Comparison of ENCODE assay signal across 21 cellular contexts in genomic region chr6:161891542-161891941, GRCh38.
A peak's percentile ranks its signal among the peaks of the same experiment; 100 is the strongest.
DNase-seq lines count a peak whose midpoint lies in the region; ATAC-seq and TF ChIP-seq lines count a peak whose summit lies in the region.
"Had no signal": no experiment of that assay in that cellular context is flagged by ENCODE, and none has a peak within 500 bp of the region (broad histone marks: within the 10 kb centered on the region; RNA-seq: fewer than 3 reads in every experiment).

No MANE protein-coding gene starts in this region.

- H3K79me2 ChIP-seq in GM23338 (replicated peaks; ENCODE audit: insufficient read depth), result no peaks in the 10 kb centered on the region

- no peaks in the 10 kb centered on the region for H3K9me2 ChIP-seq in GM23338 (ENCODE audit: insufficient read depth)

- H3K4me3 Mint-ChIP-seq in GM23338 (no peak overlapping the region), brain (peak overlapping the region in 3 of 5 experiments; percentile 25 to 83 (median 30))
- H3K4me3 Mint-ChIP-seq in CD4-positive, alpha-beta T cell, result no peak overlapping the region
- H3K4me3 Mint-ChIP-seq: CD8-positive, alpha-beta T cell; HFFc6 had no signal

- 60 to 79% methylated on average over 2 of the region's 2 CpGs for WGBS in transverse colon (ENCODE audit: low coverage in 1 of 2), 2 donors

- no peaks in the 10 kb centered on the region for H3K36me3 ChIP-seq in GM23338 (ENCODE audit: insufficient read depth)
- no peaks in the 10 kb centered on the region for H3K36me3 ChIP-seq in transverse colon
- H3K36me3 ChIP-seq: BLaER1 treated with 17β-estradiol and CSF1 and Interleukin-3, amounts not matched to agents 10 nM and 100 nM; SJSA1 had no signal

- no peaks in the 10 kb centered on the region for H3K36me3 Mint-ChIP-seq in GM23338 (ENCODE audit: low read depth)
- no peaks in the 10 kb centered on the region for H3K36me3 Mint-ChIP-seq in brain
- no peaks in the 10 kb centered on the region for H3K36me3 Mint-ChIP-seq in CD4-positive, alpha-beta T cell (ENCODE audit: low read depth)
- H3K36me3 Mint-ChIP-seq: CD8-positive, alpha-beta T cell had no signal

- peak overlapping the region; percentile 68; the same call in 1 of the 2 replicates for H3K4me2 ChIP-seq in GM23338

- H3K9me3 Mint-ChIP-seq in GM23338 (no peaks in the 10 kb centered on the region), brain (peaks cover 0 to 5% (median 0%) of the 10 kb centered on the region in 5 experiments)
- no peaks in the 10 kb centered on the region for H3K9me3 Mint-ChIP-seq in CD4-positive, alpha-beta T cell
- H3K9me3 Mint-ChIP-seq: CD8-positive, alpha-beta T cell had no signal

- no peaks in the 10 kb centered on the region for H3F3A ChIP-seq in GM23338 (replicated peaks; ENCODE audit: low read depth)

- intact Hi-C loops in transverse colon (cut with DNase I; ENCODE audit: low total_unique reads), result no loop called here
- intact Hi-C loops in CD4-positive, alpha-beta T cell (cut with DNase I, micrococcal nuclease), result no loop called here

- no peaks in the 10 kb centered on the region for H3K9me3 ChIP-seq in transverse colon
- no peaks in the 10 kb centered on the region for H3K9me3 ChIP-seq in CD4-positive, alpha-beta T cell (ENCODE audit: control insufficient read depth, low read length)
- H3K9me3 ChIP-seq: BLaER1 treated with 17β-estradiol and CSF1 and Interleukin-3, amounts not matched to agents 10 nM and 100 nM; SJSA1 had no signal

- H3K4me1 ChIP-seq in GM23338 (ENCODE audit: insufficient read depth) (peaks cover 11% of the 10 kb centered on the region), transverse colon (no peaks in the 10 kb centered on the region)
- H3K4me1 ChIP-seq: SJSA1 had no signal

- H3K27ac ChIP-seq in GM23338 (ENCODE audit: low read depth) (no peak overlapping the region), transverse colon (no peak overlapping the region)
- no peak overlapping the region for H3K27ac ChIP-seq in CD4-positive, alpha-beta T cell (ENCODE audit: low read depth, low read length)
- H3K27ac ChIP-seq: BLaER1 treated with 17β-estradiol and CSF1 and Interleukin-3, amounts not matched to agents 10 nM and 100 nM; HL-60; SJSA1 had no signal

- H3K27me3 ChIP-seq in GM23338 (ENCODE audit: insufficient read depth) (no peaks in the 10 kb centered on the region), transverse colon (no peaks in the 10 kb centered on the region)
- H3K27me3 ChIP-seq in CD4-positive, alpha-beta T cell (ENCODE audit: control insufficient read depth, insufficient read depth, low read length), result no peaks in the 10 kb centered on the region
- H3K27me3 ChIP-seq: BLaER1 treated with 17β-estradiol and CSF1 and Interleukin-3, amounts not matched to agents 10 nM and 100 nM; SJSA1 had no signal

- TF ChIP-seq CTCF in GM23338 (conservative IDR thresholded peaks at IDR 0.05; ENCODE audit: low read depth in 2 of 2) (no peak), brain (conservative IDR thresholded peaks at IDR 0.05) (no peak), transverse colon (IDR thresholded peaks at IDR 0.05) (no peak)
- TF ChIP-seq CTCF in CD4-positive, alpha-beta T cell (IDR thresholded peaks at IDR 0.05), result no peak

- H2AFZ ChIP-seq in GM23338, result no peak overlapping the region

- 0 out of 2 replicates have a peak overlapping the region, but pooled peaks have one; percentile 35 for H3K4me3 ChIP-seq in GM23338
- H3K4me3 ChIP-seq in transverse colon, result no peak overlapping the region
- H3K4me3 ChIP-seq: BLaER1 treated with 17β-estradiol and CSF1 and Interleukin-3, amounts not matched to agents 10 nM and 100 nM; SJSA1 had no signal

- POLR2A ChIA-PET in CD4-positive, alpha-beta T cell (lab: Charles Lee), result no interaction called here

- H3K27ac Mint-ChIP-seq in GM23338, result no peak overlapping the region
- peak overlapping the region in 4 of 5 experiments; percentile 48 to 91 (median 84) for H3K27ac Mint-ChIP-seq in brain
- no peak overlapping the region for H3K27ac Mint-ChIP-seq in CD4-positive, alpha-beta T cell
- H3K27ac Mint-ChIP-seq: CD8-positive, alpha-beta T cell; HFFc6 had no signal

- H3K27me3 Mint-ChIP-seq in GM23338 (ENCODE audit: insufficient read depth, low read depth, poor library complexity) (peaks cover 10% of the 10 kb centered on the region), brain (no peaks in the 10 kb centered on the region)
- H3K27me3 Mint-ChIP-seq in CD4-positive, alpha-beta T cell, result no peaks in the 10 kb centered on the region

- H3K4me1 Mint-ChIP-seq in GM23338 (peaks cover 27% of the 10 kb centered on the region), brain (peaks cover 29% of the 10 kb centered on the region)
- H3K4me1 Mint-ChIP-seq in CD4-positive, alpha-beta T cell (ENCODE audit: low read depth), result no peaks in the 10 kb centered on the region

- CTCF ChIA-PET in CD4-positive, alpha-beta T cell (lab: Charles Lee), result no interaction called here

- peak; percentile 34 for DNase-seq in GM23338 (ENCODE audit: low spot score)
- DNase-seq in NCI-H1417 treated with DMSO at 0.1 percent for 48 hours (lab: John Stamatoyannopoulos, UW), result peak; percentile 41
- DNase-seq in NCI-H748 treated with DMSO at 0.1 percent for 48 hours (lab: John Stamatoyannopoulos, UW), result peak; percentile 16
- no peak for DNase-seq in transverse colon
- no peak for DNase-seq in stimulated activated naive CD4-positive, alpha-beta T cell treated with Interleukin-2 at 50 U/mL for 16 hours (lab: John Stamatoyannopoulos, UW)
- DNase-seq in CD4-positive, alpha-beta T cell, result no peak
- DNase-seq: 8988T; CD8-positive, alpha-beta T cell; DMS153; GDM1; HFFc6; KG1; NCI-H1092 treated with DMSO at 0.1 percent for 48 hours; NCI-H1694 treated with DMSO at 0.1 percent for 48 hours; NCI-H2227 treated with DMSO at 0.1 percent for 48 hours; NCI-H510A treated with DMSO at 0.1 percent for 48 hours had no signal

- no peaks in the 10 kb centered on the region for H4K20me1 ChIP-seq in GM23338 (replicated peaks; ENCODE audit: insufficient read depth)
- H4K20me1 ChIP-seq: BLaER1 treated with 17β-estradiol and CSF1 and Interleukin-3, amounts not matched to agents 10 nM and 100 nM had no signal

- in situ Hi-C loops in transverse colon (cut with MboI; ENCODE audit: low pct_ligation_motif_present in 1 of 4, low pct_unique_long_range_greater_than_20kb in 1 of 4, low sequenced_read_pairs in 3 of 4), result no loop called here

- peak; percentile 75 for ATAC-seq in GM23338
- ATAC-seq in HG03565 (IDR thresholded peaks at IDR 0.05; ENCODE audit: unreplicated experiment), result no peak
- no peak for ATAC-seq in CD4-positive, alpha-beta T cell (ENCODE audit: poor library complexity)
- ATAC-seq: CD8-positive, alpha-beta T cell had no signal

- no peak for TF ChIP-seq EP300 in transverse colon (IDR thresholded peaks at IDR 0.05; ENCODE audit: low read depth)

- no peak for TF ChIP-seq POLR2A in transverse colon (IDR thresholded peaks at IDR 0.05)

TF ChIP-seq in GM23338, 12 proteins besides CTCF, POLR2A, EP300 and RAD21:
- TF ChIP-seq REST (IDR thresholded peaks at IDR 0.05; ENCODE audit: unreplicated experiment) (no peak), CREB1 (CRISPR knock-in tag; IDR thresholded peaks at IDR 0.05; ENCODE audit: low read depth) (0 out of 2 replicates have a peak, but pooled peaks have one; percentile 19)

Comparison
In these comparisons a context has a peak if more than half of its experiments do, and no peak if none do; other contexts are left out.
1. DNase-seq: peak in GM23338 (single experiment), NCI-H1417 treated with DMSO at 0.1 percent for 48 hours (single experiment) and NCI-H748 treated with DMSO at 0.1 percent for 48 hours (single experiment); none in transverse colon (single experiment), stimulated activated naive CD4-positive, alpha-beta T cell treated with Interleukin-2 at 50 U/mL for 16 hours (single experiment) and CD4-positive, alpha-beta T cell (0 of 10).
2. H3K27ac Mint-ChIP-seq: peak in brain (4 of 5); none in GM23338 (single experiment) and CD4-positive, alpha-beta T cell (single experiment).
3. H3K4me3 Mint-ChIP-seq: peak in brain (3 of 5); none in GM23338 (single experiment) and CD4-positive, alpha-beta T cell (single experiment).